Comparison of ENCODE assay signal across 16 cellular contexts in genomic region chr19:10669246-10669645, GRCh38. TPM values are rescaled to one million over a fixed set of nuclear protein-coding genes. Genes with fewer than 3 reads are reported as not detected.
DNase-seq lines count a peak whose midpoint lies in the region; ATAC-seq and TF ChIP-seq lines count a peak whose summit lies in the region.
"Had no signal": no experiment of that assay in that cellular context is flagged by ENCODE, and none has a peak within 500 bp of the region (broad histone marks: within the 10 kb centered on the region; RNA-seq: fewer than 3 reads in every experiment).

No MANE protein-coding gene starts in this region.

- no peaks in the 10 kb centered on the region for H3K9me2 ChIP-seq in OCI-LY1 (ENCODE audit: low read depth, low read length)

- no peak overlapping the region for H3K4me3 Mint-ChIP-seq in activated naive CD4-positive, alpha-beta T cell treated with anti-CD3 and anti-CD28 coated beads for 36 hours
- no peak overlapping the region for H3K4me3 Mint-ChIP-seq in chondrocyte (ENCODE audit: unreplicated experiment)
- H3K4me3 Mint-ChIP-seq in stimulated activated effector memory CD8-positive, alpha-beta T cell treated with anti-CD3 and anti-CD28 coated beads, Interleukin-12 subunit alpha, Interleukin-12 subunit beta, amount 100 ng/mL, for 72 hours, result no peak overlapping the region
- H3K4me3 Mint-ChIP-seq: neural progenitor cell; stimulated activated naive CD8-positive, alpha-beta T cell treated with anti-CD3 and anti-CD28 coated beads, Interleukin-15, amount 100 ng/mL, for 72 hours had no signal

- H3K4me1 ChIP-seq in OCI-LY1 (ENCODE audit: insufficient read depth, low read length, severe bottlenecking), result peaks cover 8% of the 10 kb centered on the region
- H3K4me1 ChIP-seq in ovary (ENCODE audit: insufficient read depth), result peaks cover 1% of the 10 kb centered on the region
- H3K4me1 ChIP-seq: neural progenitor cell had no signal

- CTCF ChIA-PET in activated naive CD4-positive, alpha-beta T cell treated with anti-CD3 and anti-CD28 coated beads for 36 hours (lab: Charles Lee), result no interaction called here

- H3K4me2 ChIP-seq in OCI-LY1 (ENCODE audit: low read length), result no peak overlapping the region
- H3K4me2 ChIP-seq: neural progenitor cell had no signal

- H3K4me3 ChIP-seq in OCI-LY1 (ENCODE audit: low read depth, low read length, poor library complexity, severe bottlenecking), result no peak overlapping the region
- no peak overlapping the region for H3K4me3 ChIP-seq in ovary
- H3K4me3 ChIP-seq: body of pancreas, dorsolateral prefrontal cortex, heart right ventricle, neural progenitor cell had no signal

- H4K20me1 ChIP-seq in OCI-LY1 (ENCODE audit: insufficient read depth, low read length), result 0 out of 2 replicates have a peak, but pooled peaks cover 3% of the 10 kb centered on the region

- H3K36me3 ChIP-seq in OCI-LY1 (ENCODE audit: insufficient read depth, low read length) (peaks cover 78% of the 10 kb centered on the region), ovary (no peaks in the 10 kb centered on the region)
- H3K36me3 ChIP-seq: neural progenitor cell had no signal

- no peak for TF ChIP-seq EP300 in ovary (IDR thresholded peaks at IDR 0.05)

- H3F3A ChIP-seq in OCI-LY1 (ENCODE audit: insufficient read depth, low read length), result no peaks in the 10 kb centered on the region

- peaks cover 73% of the 10 kb centered on the region for H3K79me2 ChIP-seq in OCI-LY1 (ENCODE audit: insufficient read depth, low read length)

- H3K9ac ChIP-seq in OCI-LY1 (ENCODE audit: low read length), result no peak overlapping the region
- H3K9ac ChIP-seq: neural progenitor cell had no signal

- no peaks in the 10 kb centered on the region for H3K9me3 Mint-ChIP-seq in activated naive CD4-positive, alpha-beta T cell treated with anti-CD3 and anti-CD28 coated beads for 36 hours
- no peaks in the 10 kb centered on the region for H3K9me3 Mint-ChIP-seq in chondrocyte (ENCODE audit: low read depth)
- H3K9me3 Mint-ChIP-seq in stimulated activated effector memory CD8-positive, alpha-beta T cell treated with anti-CD3 and anti-CD28 coated beads, Interleukin-12 subunit alpha, Interleukin-12 subunit beta, amount 100 ng/mL, for 72 hours, result no peaks in the 10 kb centered on the region
- H3K9me3 Mint-ChIP-seq: neural progenitor cell; stimulated activated naive CD8-positive, alpha-beta T cell treated with anti-CD3 and anti-CD28 coated beads, Interleukin-15, amount 100 ng/mL, for 72 hours; T-cell had no signal

- TF ChIP-seq POLR2A in ovary (IDR thresholded peaks at IDR 0.05), result no peak

- H3K27ac ChIP-seq in OCI-LY1 (ENCODE audit: low read depth, low read length, poor library complexity, severe bottlenecking), result peak overlapping the region; percentile 38
- no peak overlapping the region for H3K27ac ChIP-seq in ovary
- H3K27ac ChIP-seq: body of pancreas, neural progenitor cell had no signal

- peaks cover 26% of the 10 kb centered on the region for H3K36me3 Mint-ChIP-seq in activated naive CD4-positive, alpha-beta T cell treated with anti-CD3 and anti-CD28 coated beads for 36 hours (ENCODE audit: low read depth)
- peaks cover 11% of the 10 kb centered on the region for H3K36me3 Mint-ChIP-seq in chondrocyte (ENCODE audit: low read depth)
- peaks cover 92% of the 10 kb centered on the region for H3K36me3 Mint-ChIP-seq in stimulated activated effector memory CD8-positive, alpha-beta T cell treated with anti-CD3 and anti-CD28 coated beads, Interleukin-12 subunit alpha, Interleukin-12 subunit beta, amount 100 ng/mL, for 72 hours

- intact Hi-C loops in activated naive CD4-positive, alpha-beta T cell treated with anti-CD3 and anti-CD28 coated beads for 36 hours (cut with micrococcal nuclease), result no loop called here
- intact Hi-C loops in ovary (cut with DNase I), result no loop called here

- 43 to 65% (median 55%) methylated on average over 6 of the region's 6 CpGs for WGBS in ovary, 3 donors

- H2AFZ ChIP-seq in OCI-LY1 (ENCODE audit: low read length), result no peak overlapping the region
- H2AFZ ChIP-seq: neural progenitor cell had no signal

- peaks cover 29% of the 10 kb centered on the region for H3K4me1 Mint-ChIP-seq in activated naive CD4-positive, alpha-beta T cell treated with anti-CD3 and anti-CD28 coated beads for 36 hours (ENCODE audit: low read depth)
- peaks cover 28% of the 10 kb centered on the region for H3K4me1 Mint-ChIP-seq in chondrocyte (ENCODE audit: low read depth)
- H3K4me1 Mint-ChIP-seq in stimulated activated effector memory CD8-positive, alpha-beta T cell treated with anti-CD3 and anti-CD28 coated beads, Interleukin-12 subunit alpha, Interleukin-12 subunit beta, amount 100 ng/mL, for 72 hours, result peaks cover 24% of the 10 kb centered on the region

- TF ChIP-seq CTCF in OCI-LY1 (IDR thresholded peaks at IDR 0.05; ENCODE audit: low read length) (no peak), chondrocyte (IDR thresholded peaks at IDR 0.05) (no peak), ovary (IDR thresholded peaks at IDR 0.05) (no peak)

- H3K27ac Mint-ChIP-seq in activated naive CD4-positive, alpha-beta T cell treated with anti-CD3 and anti-CD28 coated beads for 36 hours, result peak overlapping the region; percentile 11
- peak overlapping the region; percentile 64 for H3K27ac Mint-ChIP-seq in chondrocyte (ENCODE audit: unreplicated experiment)
- peak overlapping the region; percentile 80 for H3K27ac Mint-ChIP-seq in stimulated activated effector memory CD8-positive, alpha-beta T cell treated with anti-CD3 and anti-CD28 coated beads, Interleukin-12 subunit alpha, Interleukin-12 subunit beta, amount 100 ng/mL, for 72 hours
- H3K27ac Mint-ChIP-seq: neural progenitor cell had no signal

- H3K27me3 Mint-ChIP-seq in activated naive CD4-positive, alpha-beta T cell treated with anti-CD3 and anti-CD28 coated beads for 36 hours (ENCODE audit: low read depth), result no peaks in the 10 kb centered on the region
- no peaks in the 10 kb centered on the region for H3K27me3 Mint-ChIP-seq in chondrocyte (ENCODE audit: low read depth)
- H3K27me3 Mint-ChIP-seq: stimulated activated naive CD8-positive, alpha-beta T cell treated with anti-CD3 and anti-CD28 coated beads, Interleukin-15, amount 100 ng/mL, for 72 hours; T-cell had no signal

- H3K9me3 ChIP-seq in OCI-LY1 (ENCODE audit: low read length), result no peaks in the 10 kb centered on the region
- no peaks in the 10 kb centered on the region for H3K9me3 ChIP-seq in ovary
- H3K9me3 ChIP-seq: body of pancreas, heart right ventricle had no signal

- DNase-seq in activated naive CD4-positive, alpha-beta T cell treated with anti-CD3 and anti-CD28 coated beads for 36 hours, result no peak
- DNase-seq in activated naive CD4-positive, alpha-beta T cell treated with Interleukin-2 at 50 U/mL for 16 hours, result no peak
- DNase-seq in chondrocyte (ENCODE audit: low spot score), result no peak
- no peak for DNase-seq in stimulated activated effector memory CD8-positive, alpha-beta T cell treated with anti-CD3 and anti-CD28 coated beads, Interleukin-12 subunit alpha, Interleukin-12 subunit beta, amount 100 ng/mL, for 72 hours (ENCODE audit: low spot score in 2 of 2)
- no peak for DNase-seq in ovary
- DNase-seq in activated effector memory CD4-positive, alpha-beta T cell treated with Interleukin-2 at 50 U/mL for 16 hours, result no peak
- DNase-seq: body of pancreas; COR-L47; dorsolateral prefrontal cortex; heart right ventricle; NCI-H1694 treated with DMSO at 0.1 percent for 48 hours; stimulated activated naive CD8-positive, alpha-beta T cell treated with anti-CD3 and anti-CD28 coated beads, Interleukin-15, amount 100 ng/mL, for 72 hours; T-cell had no signal

- H3K27me3 ChIP-seq in OCI-LY1 (ENCODE audit: insufficient read depth, low read length) (no peaks in the 10 kb centered on the region), ovary (no peaks in the 10 kb centered on the region)
- H3K27me3 ChIP-seq: body of pancreas, dorsolateral prefrontal cortex, heart right ventricle, neural progenitor cell had no signal

- no peak for ATAC-seq in stimulated activated effector memory CD8-positive, alpha-beta T cell treated with anti-CD3 and anti-CD28 coated beads, Interleukin-12 subunit alpha, Interleukin-12 subunit beta, amount 100 ng/mL, for 72 hours
- ATAC-seq in GM19455 (IDR thresholded peaks at IDR 0.05; ENCODE audit: unreplicated experiment), result no peak
- ATAC-seq: body of pancreas; stimulated activated naive CD8-positive, alpha-beta T cell treated with anti-CD3 and anti-CD28 coated beads, Interleukin-15, amount 100 ng/mL, for 72 hours; T-cell had no signal

RNA-seq across cellular contexts. Expression of gene ILF3, which starts 15.1 kb away (rescaled TPM):
- total RNA-seq in activated naive CD4-positive, alpha-beta T cell treated with anti-CD3 and anti-CD28 coated beads for 36 hours, result 100 to 1,000 TPM; 399 to 408 TPM
- total RNA-seq in chondrocyte, result 156 to 234 TPM (median 171 TPM) in 3 replicates
- total RNA-seq in ovary, result 100 to 1,000 TPM in 6 of 7 donors, 10 to 100 TPM in 1; 90.0 to 295 (median 246) TPM
- 100 to 1,000 TPM; 120 to 149 TPM for polyA plus RNA-seq in ovary

RNA-seq across cellular contexts. Expression of gene QTRT1, which starts 32.0 kb away (rescaled TPM):
- 10 to 100 TPM; 48.9 to 51.3 TPM for total RNA-seq in activated naive CD4-positive, alpha-beta T cell treated with anti-CD3 and anti-CD28 coated beads for 36 hours
- total RNA-seq in chondrocyte (28.2 to 50.2 TPM (median 33.7 TPM) in 3 replicates), ovary (10 to 100 TPM; 33.3 to 61.0 (median 51.5) TPM)
- 10 to 100 TPM in 1 of 2 donors, 1 to 10 TPM in 1; 3.2 to 59.1 TPM for polyA plus RNA-seq in ovary

RNA-seq across cellular contexts. Expression of gene SLC44A2, which starts 43.9 kb away (rescaled TPM):
- 10 to 100 TPM; 81.5 to 83.2 TPM for total RNA-seq in activated naive CD4-positive, alpha-beta T cell treated with anti-CD3 and anti-CD28 coated beads for 36 hours
- total RNA-seq in chondrocyte (132 to 223 TPM (median 220 TPM) in 3 replicates), ovary (100 to 1,000 TPM in 1 of 7 donors, 10 to 100 TPM in 6; 18.1 to 137 (median 52.3) TPM)
- polyA plus RNA-seq in ovary, result 10 to 100 TPM; 37.6 to 94.1 TPM

RNA-seq across cellular contexts. Expression of gene DNM2, which starts 48.6 kb away (rescaled TPM):
- total RNA-seq in activated naive CD4-positive, alpha-beta T cell treated with anti-CD3 and anti-CD28 coated beads for 36 hours, result 100 to 1,000 TPM; 144 to 148 TPM
- total RNA-seq in chondrocyte (106 to 125 TPM (median 116 TPM) in 3 replicates), ovary (100 to 1,000 TPM in 3 of 7 donors, 10 to 100 TPM in 4; 51.1 to 121 (median 87.5) TPM)
- 10 to 100 TPM; 53.7 to 68.6 TPM for polyA plus RNA-seq in ovary

Comparison
In these comparisons a context has a peak if more than half of its experiments do, and no peak if none do; other contexts are left out.
1. H3K27ac Mint-ChIP-seq: peak in every context shown above with its lines; median percentile 80 in stimulated activated effector memory CD8-positive, alpha-beta T cell treated with anti-CD3 and anti-CD28 coated beads, Interleukin-12 subunit alpha, Interleukin-12 subunit beta, amount 100 ng/mL, for 72 hours; 64 in chondrocyte; 11 in activated naive CD4-positive, alpha-beta T cell treated with anti-CD3 and anti-CD28 coated beads for 36 hours.